ENCODE assay signal across 15 cellular contexts in the genomic region with DNA sequence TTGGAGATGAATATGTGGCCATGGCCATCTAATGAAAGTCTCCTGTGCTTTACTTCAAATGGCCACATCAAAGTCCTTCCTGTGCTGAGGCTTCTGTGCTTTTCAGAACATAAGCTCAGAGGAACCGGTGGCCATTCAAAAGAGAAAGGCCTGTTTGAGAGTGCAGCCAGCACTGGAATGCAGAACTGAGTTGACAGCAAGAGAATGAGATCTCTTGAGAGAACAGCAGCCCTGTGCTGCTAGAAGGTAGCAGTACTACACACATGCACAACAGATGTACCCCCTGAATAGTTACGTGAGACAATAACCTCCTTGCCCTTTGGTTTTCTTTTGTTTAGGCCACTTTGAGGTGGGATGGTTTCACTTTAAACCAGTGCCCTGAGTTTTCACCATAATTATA.
"Had no signal": no experiment of that assay in that cellular context is flagged by ENCODE, and none has a peak within 500 bp of the region (broad histone marks: within the 10 kb centered on the region; RNA-seq: fewer than 3 reads in every experiment).

No MANE protein-coding gene starts in this region.

- H3K9me3 ChIP-seq: mucosa of descending colon, psoas muscle, sigmoid colon had no signal

- H3K27me3 Mint-ChIP-seq: activated B cell treated with CpG ODN at 0.5 μM for 24 hours had no signal

- H3K4me1 Mint-ChIP-seq: activated B cell treated with CpG ODN at 0.5 μM for 24 hours; activated CD4-positive, alpha-beta T cell treated with anti-CD3 and anti-CD28 coated beads, Interleukin-2, amount 10 ng/mL, durations not matched to agents 7 days and 5 days; naive thymus-derived CD8-positive, alpha-beta T cell had no signal

- H3K27ac ChIP-seq: psoas muscle, sigmoid colon had no signal

- ATAC-seq: activated naive CD4-positive, alpha-beta T cell treated with anti-CD3 and anti-CD28 coated beads, Interleukin-2, amount 50 U/mL, for 72 hours; mucosa of descending colon; naive thymus-derived CD8-positive, alpha-beta T cell; psoas muscle had no signal

- DNase-seq: activated B cell treated with CpG ODN at 0.5 μM for 24 hours; activated CD4-positive, alpha-beta T cell treated with anti-CD3 and anti-CD28 coated beads, Interleukin-2, amount 10 ng/mL, durations not matched to agents 7 days and 5 days; activated effector memory CD4-positive, alpha-beta T cell treated with anti-CD3 and anti-CD28 coated beads, Interleukin-2, amount 50 U/mL, for 16 hours; amygdala; hypothalamus; mammary epithelial cell; mucosa of descending colon; naive thymus-derived CD8-positive, alpha-beta T cell; psoas muscle; sigmoid colon; stimulated activated CD4-positive, alpha-beta T cell treated with anti-CD3 and anti-CD28 coated beads, Interleukin-12 subunit alpha, Interleukin-12 subunit beta, amount 100 ng/mL, for 4 hours; stimulated activated CD4-positive, alpha-beta T cell treated with anti-CD3 and anti-CD28 coated beads, Interleukin-2, amount 100 ng/mL, for 48 hours; stimulated activated naive CD4-positive, alpha-beta T cell treated with Interleukin-2 at 50 U/mL for 16 hours; T-helper 2 cell had no signal

- H3K36me3 ChIP-seq: sigmoid colon had no signal

- H3K4me3 Mint-ChIP-seq: activated B cell treated with CpG ODN at 0.5 μM for 24 hours; activated CD4-positive, alpha-beta T cell treated with anti-CD3 and anti-CD28 coated beads, Interleukin-2, amount 10 ng/mL, durations not matched to agents 7 days and 5 days; naive thymus-derived CD8-positive, alpha-beta T cell had no signal

- H3K36me3 Mint-ChIP-seq: activated naive CD4-positive, alpha-beta T cell treated with anti-CD3 and anti-CD28 coated beads, Interleukin-2, amount 50 U/mL, for 72 hours; naive thymus-derived CD8-positive, alpha-beta T cell had no signal

- H3K4me3 ChIP-seq: mucosa of descending colon, psoas muscle, sigmoid colon had no signal

- H3K27ac Mint-ChIP-seq: activated B cell treated with CpG ODN at 0.5 μM for 24 hours; activated CD4-positive, alpha-beta T cell treated with anti-CD3 and anti-CD28 coated beads, Interleukin-2, amount 10 ng/mL, durations not matched to agents 7 days and 5 days; activated naive CD4-positive, alpha-beta T cell treated with anti-CD3 and anti-CD28 coated beads, Interleukin-2, amount 50 U/mL, for 72 hours; naive thymus-derived CD8-positive, alpha-beta T cell had no signal

- H3K9me3 Mint-ChIP-seq: activated B cell treated with CpG ODN at 0.5 μM for 24 hours; activated CD4-positive, alpha-beta T cell treated with anti-CD3 and anti-CD28 coated beads, Interleukin-2, amount 10 ng/mL, durations not matched to agents 7 days and 5 days; activated naive CD4-positive, alpha-beta T cell treated with anti-CD3 and anti-CD28 coated beads, Interleukin-2, amount 50 U/mL, for 72 hours had no signal

- H3K27me3 ChIP-seq: sigmoid colon had no signal
